Comparison of ENCODE assay signal across 9 cellular contexts in genomic region chr15:32029409-32029861, GRCh38. TPM values are rescaled to one million over a fixed set of nuclear protein-coding genes. Genes with fewer than 3 reads are reported as not detected.
DNase-seq lines count a peak whose midpoint lies in the region; ATAC-seq and TF ChIP-seq lines count a peak whose summit lies in the region.
"Had no signal": no experiment of that assay in that cellular context is flagged by ENCODE, and none has a peak within 500 bp of the region (broad histone marks: within the 10 kb centered on the region; RNA-seq: fewer than 3 reads in every experiment).

No MANE protein-coding gene starts in this region.

- H3F3A ChIP-seq in GM23338 (replicated peaks; ENCODE audit: low read depth) = no peaks in the 10 kb centered on the region

- no peaks in the 10 kb centered on the region for H3K9me3 Mint-ChIP-seq in GM23338
- no peaks in the 10 kb centered on the region for H3K9me3 Mint-ChIP-seq in activated CD4-positive, alpha-beta memory T cell treated with anti-CD3 and anti-CD28 coated beads for 36 hours

- no peaks in the 10 kb centered on the region for H3K79me2 ChIP-seq in GM23338 (replicated peaks; ENCODE audit: insufficient read depth)

- TF ChIP-seq POLR2A in ovary (IDR thresholded peaks at IDR 0.05) = no peak

- ATAC-seq in GM23338 = peak; percentile 72
- no peak for ATAC-seq in GM21447 (IDR thresholded peaks at IDR 0.05; ENCODE audit: unreplicated experiment)

- H3K4me3 ChIP-seq in GM23338 (peak overlapping the region; percentile 94), ovary (peak overlapping the region; percentile 60)

- 0 to 1% (median 0%) methylated on average over 16 of the region's 16 CpGs for WGBS in ovary, 3 donors

- H3K9me3 ChIP-seq in ovary = no peaks in the 10 kb centered on the region

- POLR2A ChIA-PET in activated CD4-positive, alpha-beta memory T cell treated with anti-CD3 and anti-CD28 coated beads for 36 hours (lab: Charles Lee) = no interaction called here

- H3K27me3 Mint-ChIP-seq in GM23338 (ENCODE audit: insufficient read depth, low read depth, poor library complexity) = peaks cover 18% of the 10 kb centered on the region
- peaks cover 42% of the 10 kb centered on the region for H3K27me3 Mint-ChIP-seq in activated CD4-positive, alpha-beta memory T cell treated with anti-CD3 and anti-CD28 coated beads for 36 hours

- TF ChIP-seq CTCF in GM23338 (conservative IDR thresholded peaks at IDR 0.05; ENCODE audit: low read depth in 2 of 2) (peak; percentile 61 to 69), ovary (IDR thresholded peaks at IDR 0.05) (peak in 1 of 3 donors; percentile 28), GM20000 (IDR thresholded peaks at IDR 0.05; ENCODE audit: extremely low read depth, missing control alignments) (no peak)

- no peak for TF ChIP-seq EP300 in ovary (IDR thresholded peaks at IDR 0.05)

- DNase-seq in GM23338 (ENCODE audit: low spot score) (peak; percentile 75), NCI-H82 (lab: John Stamatoyannopoulos, UW) (peak; percentile 90), germinal center (ENCODE audit: low spot score) (peak; percentile 12), ovary (peak; percentile 5 to 62 (median 45)), GM20000 (ENCODE audit: low spot score) (no peak)
- DNase-seq in activated CD4-positive, alpha-beta memory T cell treated with anti-CD3 and anti-CD28 coated beads for 36 hours = no peak
- no peak for DNase-seq in NK-92 treated with Interleukin-12 subunit alpha and Interleukin-12 subunit beta, amount 100 ng/mL, for 24 hours (lab: John Stamatoyannopoulos, UW)

- no peaks in the 10 kb centered on the region for H3K36me3 Mint-ChIP-seq in GM23338 (ENCODE audit: low read depth)
- no peaks in the 10 kb centered on the region for H3K36me3 Mint-ChIP-seq in activated CD4-positive, alpha-beta memory T cell treated with anti-CD3 and anti-CD28 coated beads for 36 hours

- peaks cover 7% of the 10 kb centered on the region; the same call in 1 of the 2 replicates for H3K4me1 ChIP-seq in GM23338 (ENCODE audit: insufficient read depth)
- peaks cover 9% of the 10 kb centered on the region for H3K4me1 ChIP-seq in ovary (ENCODE audit: insufficient read depth)

- H3K4me1 Mint-ChIP-seq in GM23338 = peaks cover 5% of the 10 kb centered on the region; the same call in 2 of the 3 replicates
- peaks cover 7% of the 10 kb centered on the region for H3K4me1 Mint-ChIP-seq in activated CD4-positive, alpha-beta memory T cell treated with anti-CD3 and anti-CD28 coated beads for 36 hours (ENCODE audit: low read depth)

- CTCF ChIA-PET in activated CD4-positive, alpha-beta memory T cell treated with anti-CD3 and anti-CD28 coated beads for 36 hours (lab: Charles Lee) = interaction anchor here (0.9 kb wide), 1 partner anchor 8 kb away, joined by 3 read pairs; no protein-coding TSS in a partner anchor

- intact Hi-C loops in ovary (cut with DNase I) = no loop called here
- intact Hi-C loops in activated CD4-positive, alpha-beta memory T cell treated with anti-CD3 and anti-CD28 coated beads for 36 hours (cut with micrococcal nuclease) = no loop called here

- no peaks in the 10 kb centered on the region for H3K9me2 ChIP-seq in GM23338 (ENCODE audit: insufficient read depth)

- peak overlapping the region; percentile 96 for H3K4me2 ChIP-seq in GM23338

- H4K20me1 ChIP-seq in GM23338 (replicated peaks; ENCODE audit: insufficient read depth) = 0 out of 2 replicates have a peak, but pooled peaks cover 3% of the 10 kb centered on the region

- H3K27ac Mint-ChIP-seq in GM23338 = no peak overlapping the region
- no peak overlapping the region for H3K27ac Mint-ChIP-seq in activated CD4-positive, alpha-beta memory T cell treated with anti-CD3 and anti-CD28 coated beads for 36 hours

- H3K27ac ChIP-seq in GM23338 (ENCODE audit: low read depth) = no peak overlapping the region
- H3K27ac ChIP-seq in ovary = peak overlapping the region in 1 of 2 donors; percentile 61

- H3K36me3 ChIP-seq in GM23338 (ENCODE audit: insufficient read depth) (no peaks in the 10 kb centered on the region), ovary (no peaks in the 10 kb centered on the region)

- peak overlapping the region; percentile 76 for H3K4me3 Mint-ChIP-seq in GM23338
- H3K4me3 Mint-ChIP-seq in activated CD4-positive, alpha-beta memory T cell treated with anti-CD3 and anti-CD28 coated beads for 36 hours = no peak overlapping the region

- peak overlapping the region; percentile 100 for H2AFZ ChIP-seq in GM23338

- H3K27me3 ChIP-seq in GM23338 (ENCODE audit: insufficient read depth) = peaks cover 33% of the 10 kb centered on the region
- no peaks in the 10 kb centered on the region for H3K27me3 ChIP-seq in ovary

TF ChIP-seq in GM23338, 12 proteins besides CTCF, POLR2A, EP300 and RAD21 (continues in another document):
- TF ChIP-seq NANOG (IDR thresholded peaks at IDR 0.05; ENCODE audit: borderline replicate concordance) (no peak), JUNB (IDR thresholded peaks at IDR 0.05; ENCODE audit: unreplicated experiment) (no peak), ZNF331 (CRISPR knock-in tag; IDR thresholded peaks at IDR 0.05; ENCODE audit: low read depth) (no peak), ETS1 (IDR thresholded peaks at IDR 0.05) (no peak), CREB1 (CRISPR knock-in tag; IDR thresholded peaks at IDR 0.05; ENCODE audit: low read depth) (no peak), STAT1 (IDR thresholded peaks at IDR 0.05; ENCODE audit: unreplicated experiment) (no peak), EZH2 (IDR thresholded peaks at IDR 0.05; ENCODE audit: low read depth, unreplicated experiment) (no peak), REST (IDR thresholded peaks at IDR 0.05; ENCODE audit: unreplicated experiment) (no peak), POLR2AphosphoS5 (IDR thresholded peaks at IDR 0.05; ENCODE audit: low read depth) (no peak)

RNA-seq across cellular contexts. Expression of gene CHRNA7, which starts 0.9 kb away (rescaled TPM):
- total RNA-seq in GM23338 (2014; rRNA removed; shearing (Covaris generic)) = 5.1 and 8.2 TPM in 2 replicates
- polyA plus RNA-seq in GM23338 (2016; fragmentation: Nextera tagmentation; extraction: Ambion mirVana) (3.8 and 4.6 TPM in 2 replicates), ovary (1 to 10 TPM; 1.6 to 1.9 TPM)
- 1 to 10 TPM; 1.8 to 5.2 (median 3.4) TPM for total RNA-seq in ovary
- total RNA-seq in activated CD4-positive, alpha-beta memory T cell treated with anti-CD3 and anti-CD28 coated beads for 36 hours = not detected
- total RNA-seq: lung microvascular endothelial cell had no signal

Comparison
In these comparisons a context has a peak if more than half of its experiments do, and no peak if none do; other contexts are left out.
1. DNase-seq: peak in GM23338 (single experiment), NCI-H82 (single experiment), germinal center (single experiment) and ovary (5 of 5); none in activated CD4-positive, alpha-beta memory T cell treated with anti-CD3 and anti-CD28 coated beads for 36 hours (single experiment), GM20000 (single experiment) and NK-92 treated with Interleukin-12 subunit alpha and Interleukin-12 subunit beta, amount 100 ng/mL, for 24 hours (single experiment).